8 cellular contexts compared by ENCODE assay signal in the genomic region with DNA sequence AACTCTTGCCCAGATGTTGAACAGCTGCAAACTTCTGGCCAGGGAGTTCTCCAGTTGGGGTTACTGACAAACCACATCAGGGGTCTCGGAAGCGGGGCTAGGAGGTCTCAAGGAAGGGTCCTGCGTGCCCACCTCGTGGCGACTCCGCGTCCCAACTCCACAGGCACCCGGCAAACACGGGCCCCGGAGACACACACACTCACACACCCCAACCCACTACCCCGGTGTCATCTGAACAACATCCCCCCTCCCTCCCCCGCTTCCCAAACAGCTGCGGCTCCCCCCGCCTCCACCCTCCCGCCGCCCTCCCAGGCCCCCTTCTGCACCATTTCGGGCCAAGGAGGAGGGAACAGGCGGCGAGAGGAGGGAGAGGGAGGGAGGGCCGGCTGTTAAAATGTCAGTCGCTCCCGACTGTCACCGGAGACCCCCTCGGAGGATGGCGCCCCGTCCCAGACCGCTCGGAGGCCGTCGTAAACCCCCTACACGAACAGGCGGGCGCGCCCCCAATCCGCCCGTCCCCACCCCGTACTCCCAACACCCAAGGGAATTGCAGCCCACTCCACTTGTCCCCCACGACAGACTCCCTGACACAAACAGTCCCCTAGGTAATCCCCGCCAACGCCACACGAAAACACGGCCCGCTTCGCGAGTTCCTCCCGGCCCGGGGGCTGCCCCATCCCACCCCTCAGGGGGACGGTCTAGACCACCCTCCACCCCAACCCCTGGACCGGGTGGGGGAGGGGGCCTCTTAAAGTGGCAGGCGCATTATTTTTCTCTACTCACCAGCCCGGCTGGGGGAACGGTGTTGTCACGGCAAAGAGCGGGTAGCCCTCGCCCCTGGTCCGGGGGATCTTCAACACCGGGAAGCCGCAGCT. TPM values are rescaled to one million over a fixed set of nuclear protein-coding genes. Genes with fewer than 3 reads are reported as not detected.
DNase-seq lines count a peak whose midpoint lies in the region; ATAC-seq and TF ChIP-seq lines count a peak whose summit lies in the region.

No MANE protein-coding gene starts in this region.

- H3K36me3 ChIP-seq in heart left ventricle: peaks cover 0 to 9% (median under 1%) of the 10 kb centered on the region in 9 donors

- intact Hi-C loops in heart left ventricle (cut with DNase I): loop anchor here in 9 of 10 donors (2.0 to 10.0 kb wide), 14 partner anchors 19 to 375 kb away; partner anchors contain the start of genes GPATCH4 (in 2 of the 9), HDGF (in 1 of the 9), NAXE (in 1 of the 9) and NES (in 1 of the 9)

- H3K4me1 Mint-ChIP-seq in activated naive CD8-positive, alpha-beta T cell treated with anti-CD3 and anti-CD28 coated beads for 36 hours: peaks cover 72% of the 10 kb centered on the region
- peaks cover 51% of the 10 kb centered on the region for H3K4me1 Mint-ChIP-seq in progenitor cell of endocrine pancreas (ENCODE audit: low read depth)

- peak overlapping the region; percentile 82 for H3K27ac Mint-ChIP-seq in activated naive CD8-positive, alpha-beta T cell treated with anti-CD3 and anti-CD28 coated beads for 36 hours
- H3K27ac Mint-ChIP-seq in progenitor cell of endocrine pancreas: peak overlapping the region; percentile 89

- TF ChIP-seq CTCF in heart left ventricle (IDR thresholded peaks at IDR 0.05): no peak
- TF ChIP-seq CTCF in progenitor cell of endocrine pancreas (IDR thresholded peaks at IDR 0.05; ENCODE audit: unreplicated experiment): no peak

- H3K4me3 ChIP-seq in heart left ventricle: peak overlapping the region; percentile 69 to 100 (median 95)

- no peaks in the 10 kb centered on the region for H3K27me3 ChIP-seq in heart left ventricle

- H3K36me3 Mint-ChIP-seq in activated naive CD8-positive, alpha-beta T cell treated with anti-CD3 and anti-CD28 coated beads for 36 hours: peaks cover 7% of the 10 kb centered on the region
- no peaks in the 10 kb centered on the region for H3K36me3 Mint-ChIP-seq in progenitor cell of endocrine pancreas (ENCODE audit: insufficient read depth)

- no peaks in the 10 kb centered on the region for H3K9me3 ChIP-seq in heart left ventricle

- no peaks in the 10 kb centered on the region for H3K9me3 Mint-ChIP-seq in activated naive CD8-positive, alpha-beta T cell treated with anti-CD3 and anti-CD28 coated beads for 36 hours
- no peaks in the 10 kb centered on the region for H3K9me3 Mint-ChIP-seq in progenitor cell of endocrine pancreas (ENCODE audit: low read depth)

- TF ChIP-seq POLR2A in heart left ventricle (IDR thresholded peaks at IDR 0.05): no peak

- ATAC-seq in heart left ventricle: peak in 3 of 4 donors; percentile 1 to 29 (median 21)
- no peak for ATAC-seq in GM19351 (IDR thresholded peaks at IDR 0.05; ENCODE audit: unreplicated experiment)

- H3K4me3 Mint-ChIP-seq in activated naive CD8-positive, alpha-beta T cell treated with anti-CD3 and anti-CD28 coated beads for 36 hours: peak overlapping the region; percentile 87
- H3K4me3 Mint-ChIP-seq in progenitor cell of endocrine pancreas (ENCODE audit: low read depth): peak overlapping the region; percentile 86

- H3K4me1 ChIP-seq in heart left ventricle: peaks cover 41 to 80% (median 73%) of the 10 kb centered on the region in 12 donors

- 0 to 1% (median 0%) methylated on average over 35 to 58 of the region's 58 CpGs for WGBS in heart left ventricle, 4 donors

- H3K27me3 Mint-ChIP-seq in activated naive CD8-positive, alpha-beta T cell treated with anti-CD3 and anti-CD28 coated beads for 36 hours: no peaks in the 10 kb centered on the region
- H3K27me3 Mint-ChIP-seq in progenitor cell of endocrine pancreas: no peaks in the 10 kb centered on the region

- H3K27ac ChIP-seq in heart left ventricle: peak overlapping the region; percentile 98 to 100 (median 100)

- peak; percentile 27 for DNase-seq in activated T-cell treated with anti-CD3 and anti-CD28 coated beads for 1 hour (ENCODE audit: low read depth)
- no peak for DNase-seq in activated T-cell treated with anti-CD3 and anti-CD28 coated beads, Interleukin-2, amount 50 U/mL, for 1 hour
- DNase-seq in NCI-H82 (lab: John Stamatoyannopoulos, UW): peak; percentile 81
- no peak for DNase-seq in activated naive CD8-positive, alpha-beta T cell treated with anti-CD3 and anti-CD28 coated beads for 36 hours
- DNase-seq in heart left ventricle: peak; percentile 82 to 88 (median 83)
- peak; percentile 43 for DNase-seq in progenitor cell of endocrine pancreas (ENCODE audit: low spot score, unreplicated experiment)
- DNase-seq in dedifferentiated amniotic fluid mesenchymal stem cell (ENCODE audit: extremely low spot score): no peak

RNA-seq across cellular contexts. Expression of gene MEF2D, which starts 0.6 kb away (rescaled TPM):
- 10 to 100 TPM; 25.7 to 27.8 TPM for total RNA-seq in activated naive CD8-positive, alpha-beta T cell treated with anti-CD3 and anti-CD28 coated beads for 36 hours
- 100 to 1,000 TPM in 3 of 9 donors, 10 to 100 TPM in 6; 75.0 to 203 (median 93.2) TPM for total RNA-seq in heart left ventricle
- 10 to 100 TPM; 40.5 to 68.8 TPM for polyA plus RNA-seq in heart left ventricle
- total RNA-seq in progenitor cell of endocrine pancreas: 20.2 and 26.6 TPM in 2 replicates

Comparison
In these comparisons a context has a peak if more than half of its experiments do, and no peak if none do; other contexts are left out.
1. DNase-seq: peak in activated T-cell treated with anti-CD3 and anti-CD28 coated beads for 1 hour (single experiment), NCI-H82 (single experiment), heart left ventricle (5 of 5) and progenitor cell of endocrine pancreas (single experiment); none in activated T-cell treated with anti-CD3 and anti-CD28 coated beads, Interleukin-2, amount 50 U/mL, for 1 hour (single experiment), activated naive CD8-positive, alpha-beta T cell treated with anti-CD3 and anti-CD28 coated beads for 36 hours (single experiment) and dedifferentiated amniotic fluid mesenchymal stem cell (single experiment).